ENCODE assay signal across 8 cellular contexts in genomic region chr17:15849054-15849453, GRCh38.
DNase-seq lines count a peak whose midpoint lies in the region; ATAC-seq and TF ChIP-seq lines count a peak whose summit lies in the region.
"Not testable (repeated sequence)": the region's sequence is repeated elsewhere in the genome, so short reads cannot be mapped to it uniquely, and the experiment has no call there.

No MANE protein-coding gene starts in this region.

- intact Hi-C loops in esophagus muscularis mucosa (cut with DNase I); right lobe of liver (cut with DNase I): not testable (repeated sequence)

- DNase-seq in AG04450 (ENCODE audit: low read depth, low spot score) (peak; percentile 16), NCI-H748 treated with DMSO at 0.1 percent for 48 hours (lab: John Stamatoyannopoulos, UW) (peak; percentile 11), right lobe of liver (peak in 2 of 3 donors; percentile 51 to 55)
- DNase-seq in activated CD4-positive, CD25-positive, alpha-beta regulatory T cell treated with anti-CD3 and anti-CD28 coated beads, Interleukin-2, amount 50 U/mL, for 16 hours (ENCODE audit: low read depth, low spot score), result peak; percentile 12
- peak; percentile 75 for DNase-seq in activated naive CD4-positive, alpha-beta T cell treated with anti-CD3 and anti-CD28 coated beads, Interleukin-2, amount 10 ng/mL, durations not matched to agents 7 days and 5 days
- not testable (repeated sequence) for DNase-seq in esophagus muscularis mucosa (ENCODE audit: extremely low spot score)
- DNase-seq in stimulated activated CD4-positive, alpha-beta T cell treated with anti-CD3 and anti-CD28 coated beads, Interleukin-2, amount 100 ng/mL, for 48 hours, result peak; percentile 51

- CTCF ChIA-PET in AG04450 (lab: Charles Lee); activated naive CD4-positive, alpha-beta T cell treated with anti-CD3 and anti-CD28 coated beads, Interleukin-2, amount 10 ng/mL, durations not matched to agents 7 days and 5 days (lab: Charles Lee): not testable (repeated sequence)

- H3K9me3 Mint-ChIP-seq in activated naive CD4-positive, alpha-beta T cell treated with anti-CD3 and anti-CD28 coated beads, Interleukin-2, amount 10 ng/mL, durations not matched to agents 7 days and 5 days, result not testable (repeated sequence)

- ATAC-seq in GM21423 (IDR thresholded peaks at IDR 0.05; ENCODE audit: unreplicated experiment), result peak; percentile 55
- peak; percentile 56 to 75 (median 66) for ATAC-seq in right lobe of liver

- not testable (repeated sequence) for H3K27me3 Mint-ChIP-seq in activated naive CD4-positive, alpha-beta T cell treated with anti-CD3 and anti-CD28 coated beads, Interleukin-2, amount 10 ng/mL, durations not matched to agents 7 days and 5 days

- not testable (repeated sequence) for H3K27ac ChIP-seq in AG04450 (ENCODE audit: low read depth, low read length); esophagus muscularis mucosa (replicated peaks in 1 of 4); right lobe of liver

- TF ChIP-seq EP300 in esophagus muscularis mucosa (IDR thresholded peaks at IDR 0.05), result not testable (repeated sequence)

- not testable (repeated sequence) for H3K27ac Mint-ChIP-seq in activated naive CD4-positive, alpha-beta T cell treated with anti-CD3 and anti-CD28 coated beads, Interleukin-2, amount 10 ng/mL, durations not matched to agents 7 days and 5 days

- not testable (repeated sequence) for H3K36me3 ChIP-seq in esophagus muscularis mucosa, right lobe of liver

- not testable (repeated sequence) for H3K27me3 ChIP-seq in AG04450 (ENCODE audit: control insufficient read depth, insufficient read depth, low read length); esophagus muscularis mucosa; right lobe of liver

- WGBS in esophagus muscularis mucosa, result 30% methylated on average over 6 of the region's 6 CpGs
- 12% methylated on average over 4 of the region's 6 CpGs for WGBS in right lobe of liver (ENCODE audit: insufficient coverage, low coverage, low lambda C conversion rate, missing lambda C conversion rate)

- H3K4me3 ChIP-seq in AG04450 (ENCODE audit: low read depth, low read length); esophagus muscularis mucosa; right lobe of liver: not testable (repeated sequence)

- not testable (repeated sequence) for H3K4me3 Mint-ChIP-seq in activated naive CD4-positive, alpha-beta T cell treated with anti-CD3 and anti-CD28 coated beads, Interleukin-2, amount 10 ng/mL, durations not matched to agents 7 days and 5 days

- POLR2A ChIA-PET in AG04450 (lab: Yijun Ruan, JAX), result not testable (repeated sequence)

- H3K9me3 ChIP-seq in AG04450 (ENCODE audit: control insufficient read depth, insufficient read depth, low read length); esophagus muscularis mucosa; right lobe of liver: not testable (repeated sequence)

- TF ChIP-seq CTCF in AG04450 (IDR thresholded peaks at IDR 0.05; ENCODE audit: low read depth, low read length), result peak; percentile 48
- peak in 2 of 3 experiments; percentile 24 to 27 for TF ChIP-seq CTCF in esophagus muscularis mucosa (IDR thresholded peaks at IDR 0.05)
- TF ChIP-seq CTCF in right lobe of liver (IDR thresholded peaks at IDR 0.05), result peak; percentile 8 to 27 (median 16)

- not testable (repeated sequence) for H3K4me1 Mint-ChIP-seq in activated naive CD4-positive, alpha-beta T cell treated with anti-CD3 and anti-CD28 coated beads, Interleukin-2, amount 10 ng/mL, durations not matched to agents 7 days and 5 days

- not testable (repeated sequence) for H3K4me1 ChIP-seq in esophagus muscularis mucosa, right lobe of liver

- not testable (repeated sequence) for H3K36me3 Mint-ChIP-seq in activated naive CD4-positive, alpha-beta T cell treated with anti-CD3 and anti-CD28 coated beads, Interleukin-2, amount 10 ng/mL, durations not matched to agents 7 days and 5 days

- not testable (repeated sequence) for TF ChIP-seq POLR2A in esophagus muscularis mucosa (IDR thresholded peaks at IDR 0.05; ENCODE audit: low read depth); right lobe of liver (IDR thresholded peaks at IDR 0.05)
